In genomic region chr13:114030666-114031610, GRCh38 we compare ENCODE assay signal across 22 cellular contexts. TPM values are rescaled to one million over a fixed set of nuclear protein-coding genes. Genes with fewer than 3 reads are reported as not detected.
A peak's percentile ranks its signal among the peaks of the same experiment; 100 is the strongest.
DNase-seq lines count a peak whose midpoint lies in the region; ATAC-seq and TF ChIP-seq lines count a peak whose summit lies in the region.
"Had no signal": no experiment of that assay in that cellular context is flagged by ENCODE, and none has a peak within 500 bp of the region (broad histone marks: within the 10 kb centered on the region; RNA-seq: fewer than 3 reads in every experiment).

No MANE protein-coding gene starts in this region.

- no peak overlapping the region for H3K4me3 ChIP-seq in tibial artery
- H3K4me3 ChIP-seq: A549; ascending aorta; BLaER1 treated with 17β-estradiol and CSF1 and Interleukin-3, amounts not matched to agents 10 nM and 100 nM; heart left ventricle; SK-N-MC had no signal

- peaks cover 16% of the 10 kb centered on the region for H3K4me1 Mint-ChIP-seq in activated CD8-positive, alpha-beta T cell treated with anti-CD3 and anti-CD28 coated beads for 36 hours (ENCODE audit: low read depth)
- no peaks in the 10 kb centered on the region for H3K4me1 Mint-ChIP-seq in activated CD8-positive, alpha-beta T cell treated with anti-CD3 and anti-CD28 coated beads, Interleukin-2, amount 10 ng/mL, durations not matched to agents 7 days and 5 days (ENCODE audit: low read depth)
- peaks cover 18% of the 10 kb centered on the region for H3K4me1 Mint-ChIP-seq in T-helper 17 cell
- peaks cover 13% of the 10 kb centered on the region for H3K4me1 Mint-ChIP-seq in progenitor cell of endocrine pancreas (ENCODE audit: low read depth)

- intact Hi-C loops in activated CD8-positive, alpha-beta T cell treated with anti-CD3 and anti-CD28 coated beads for 36 hours (cut with micrococcal nuclease), result no loop called here
- intact Hi-C loops in left ventricle myocardium superior (cut with micrococcal nuclease) (no loop called here), tibial artery (cut with DNase I; ENCODE audit: low total_unique reads) (no loop called here)

- CTCF ChIA-PET in activated CD8-positive, alpha-beta T cell treated with anti-CD3 and anti-CD28 coated beads for 36 hours (lab: Charles Lee), result no interaction called here
- CTCF ChIA-PET in activated CD8-positive, alpha-beta T cell treated with anti-CD3 and anti-CD28 coated beads, Interleukin-2, amount 10 ng/mL, durations not matched to agents 7 days and 5 days (lab: Charles Lee), result no interaction called here

- ATAC-seq in activated CD8-positive, alpha-beta T cell treated with anti-CD3 and anti-CD28 coated beads for 36 hours, result peak; percentile 34
- ATAC-seq in activated CD8-positive, alpha-beta T cell treated with anti-CD3 and anti-CD28 coated beads, Interleukin-2, amount 10 ng/mL, durations not matched to agents 7 days and 5 days, result no peak
- peak; percentile 22 for ATAC-seq in T-helper 17 cell
- ATAC-seq in left ventricle myocardium superior, result no peak
- no peak for ATAC-seq in HG03108 (IDR thresholded peaks at IDR 0.05; ENCODE audit: unreplicated experiment)
- ATAC-seq in GM18511 (IDR thresholded peaks at IDR 0.05; ENCODE audit: unreplicated experiment), result no peak

- H3K27ac Mint-ChIP-seq in activated CD8-positive, alpha-beta T cell treated with anti-CD3 and anti-CD28 coated beads for 36 hours, result peak overlapping the region; percentile 22
- H3K27ac Mint-ChIP-seq in activated CD8-positive, alpha-beta T cell treated with anti-CD3 and anti-CD28 coated beads, Interleukin-2, amount 10 ng/mL, durations not matched to agents 7 days and 5 days, result no peak overlapping the region
- H3K27ac Mint-ChIP-seq in T-helper 17 cell, result no peak overlapping the region
- peak overlapping the region; percentile 11 for H3K27ac Mint-ChIP-seq in progenitor cell of endocrine pancreas
- H3K27ac Mint-ChIP-seq: endodermal cell had no signal

- H3K9me3 ChIP-seq in T-helper 17 cell (ENCODE audit: control insufficient read depth, low read length, poor library complexity, severe bottlenecking) (no peaks in the 10 kb centered on the region), tibial artery (no peaks in the 10 kb centered on the region)
- H3K9me3 ChIP-seq: A549, ascending aorta, heart left ventricle had no signal

- no peak for DNase-seq in activated CD8-positive, alpha-beta T cell treated with anti-CD3 and anti-CD28 coated beads for 36 hours
- no peak for DNase-seq in activated CD8-positive, alpha-beta T cell treated with anti-CD3 and anti-CD28 coated beads, Interleukin-2, amount 10 ng/mL, durations not matched to agents 7 days and 5 days
- DNase-seq in T-helper 17 cell (no peak), left ventricle myocardium superior (peak; percentile 31), progenitor cell of endocrine pancreas (ENCODE audit: low spot score, unreplicated experiment) (no peak), tibial artery (no peak)
- DNase-seq: activated CD4-positive, alpha-beta T cell treated with anti-CD3 and anti-CD28 coated beads for 1 hour; activated CD8-positive, alpha-beta memory T cell treated with anti-CD3 and anti-CD28 coated beads, Interleukin-2, amount 50 U/mL, for 48 hours; activated gamma-delta T cell; endodermal cell; GDM1; HCEC 1CT; NCI-H1694 treated with DMSO at 0.1 percent for 48 hours; NCI-H226; stimulated activated CD4-positive, alpha-beta T cell treated with anti-CD3 and anti-CD28 coated beads, Interleukin-1b, Interleukin-23, amount 100 ng/mL, for 48 hours had no signal

- H3K27ac ChIP-seq in tibial artery, result peak overlapping the region in 1 of 2 donors; percentile 64
- H3K27ac ChIP-seq: A549; BLaER1 treated with 17β-estradiol and CSF1 and Interleukin-3, amounts not matched to agents 10 nM and 100 nM; heart left ventricle; SK-N-MC had no signal

- H3K36me3 ChIP-seq in tibial artery, result no peaks in the 10 kb centered on the region
- H3K36me3 ChIP-seq: ascending aorta had no signal

- TF ChIP-seq CTCF in activated CD8-positive, alpha-beta T cell treated with anti-CD3 and anti-CD28 coated beads for 36 hours (IDR thresholded peaks at IDR 0.05), result no peak
- TF ChIP-seq CTCF in progenitor cell of endocrine pancreas (IDR thresholded peaks at IDR 0.05; ENCODE audit: unreplicated experiment) (no peak), tibial artery (IDR thresholded peaks at IDR 0.05) (no peak)

- peaks cover 14% of the 10 kb centered on the region for H3K36me3 Mint-ChIP-seq in activated CD8-positive, alpha-beta T cell treated with anti-CD3 and anti-CD28 coated beads for 36 hours (ENCODE audit: low read depth)
- H3K36me3 Mint-ChIP-seq in activated CD8-positive, alpha-beta T cell treated with anti-CD3 and anti-CD28 coated beads, Interleukin-2, amount 10 ng/mL, durations not matched to agents 7 days and 5 days (ENCODE audit: low read depth), result peaks cover 15% of the 10 kb centered on the region
- H3K36me3 Mint-ChIP-seq in T-helper 17 cell (ENCODE audit: low read depth) (peaks cover 4% of the 10 kb centered on the region), progenitor cell of endocrine pancreas (ENCODE audit: insufficient read depth) (peaks cover 2% of the 10 kb centered on the region)

- H3K4me1 ChIP-seq in tibial artery, result peaks cover 0 to 62% (median 41%) of the 10 kb centered on the region in 4 donors

- no peak overlapping the region for H3K4me3 Mint-ChIP-seq in activated CD8-positive, alpha-beta T cell treated with anti-CD3 and anti-CD28 coated beads for 36 hours
- H3K4me3 Mint-ChIP-seq in activated CD8-positive, alpha-beta T cell treated with anti-CD3 and anti-CD28 coated beads, Interleukin-2, amount 10 ng/mL, durations not matched to agents 7 days and 5 days, result no peak overlapping the region
- H3K4me3 Mint-ChIP-seq in T-helper 17 cell (no peak overlapping the region), progenitor cell of endocrine pancreas (ENCODE audit: low read depth) (no peak overlapping the region)
- H3K4me3 Mint-ChIP-seq: endodermal cell had no signal

- POLR2A ChIA-PET in activated CD8-positive, alpha-beta T cell treated with anti-CD3 and anti-CD28 coated beads for 36 hours (lab: Charles Lee), result no interaction called here
- POLR2A ChIA-PET in activated CD8-positive, alpha-beta T cell treated with anti-CD3 and anti-CD28 coated beads, Interleukin-2, amount 10 ng/mL, durations not matched to agents 7 days and 5 days (lab: Charles Lee), result no interaction called here

- H3K27me3 Mint-ChIP-seq in activated CD8-positive, alpha-beta T cell treated with anti-CD3 and anti-CD28 coated beads for 36 hours, result no peaks in the 10 kb centered on the region
- H3K27me3 Mint-ChIP-seq in activated CD8-positive, alpha-beta T cell treated with anti-CD3 and anti-CD28 coated beads, Interleukin-2, amount 10 ng/mL, durations not matched to agents 7 days and 5 days (ENCODE audit: low read depth), result no peaks in the 10 kb centered on the region
- no peaks in the 10 kb centered on the region for H3K27me3 Mint-ChIP-seq in T-helper 17 cell
- no peaks in the 10 kb centered on the region for H3K27me3 Mint-ChIP-seq in progenitor cell of endocrine pancreas

- H3K27me3 ChIP-seq in tibial artery, result no peaks in the 10 kb centered on the region
- H3K27me3 ChIP-seq: ascending aorta; BLaER1 treated with 17β-estradiol and CSF1 and Interleukin-3, amounts not matched to agents 10 nM and 100 nM; heart left ventricle had no signal

- H3K9me3 Mint-ChIP-seq in activated CD8-positive, alpha-beta T cell treated with anti-CD3 and anti-CD28 coated beads for 36 hours, result peaks cover 7% of the 10 kb centered on the region
- peaks cover 3% of the 10 kb centered on the region for H3K9me3 Mint-ChIP-seq in activated CD8-positive, alpha-beta T cell treated with anti-CD3 and anti-CD28 coated beads, Interleukin-2, amount 10 ng/mL, durations not matched to agents 7 days and 5 days (ENCODE audit: insufficient read depth)
- no peaks in the 10 kb centered on the region for H3K9me3 Mint-ChIP-seq in progenitor cell of endocrine pancreas (ENCODE audit: low read depth)

RNA-seq across cellular contexts. Expression of gene C13orf46, which starts 57.1 kb away (rescaled TPM):
- 1 to 10 TPM; 1.6 to 1.9 TPM for total RNA-seq in activated CD8-positive, alpha-beta T cell treated with anti-CD3 and anti-CD28 coated beads for 36 hours
- 1 to 10 TPM; 2.2 to 3.1 TPM for total RNA-seq in activated CD8-positive, alpha-beta T cell treated with anti-CD3 and anti-CD28 coated beads, Interleukin-2, amount 10 ng/mL, durations not matched to agents 7 days and 5 days
- total RNA-seq in T-helper 17 cell (10 to 100 TPM; 18.6 to 22.6 TPM), left ventricle myocardium superior (0.37 TPM), progenitor cell of endocrine pancreas (0.17 and 0.18 TPM in 2 replicates)

Comparison
In these comparisons a context has a peak if more than half of its experiments do, and no peak if none do; other contexts are left out.
1. ATAC-seq: peak in activated CD8-positive, alpha-beta T cell treated with anti-CD3 and anti-CD28 coated beads for 36 hours (single experiment) and T-helper 17 cell (single experiment); none in activated CD8-positive, alpha-beta T cell treated with anti-CD3 and anti-CD28 coated beads, Interleukin-2, amount 10 ng/mL, durations not matched to agents 7 days and 5 days (single experiment), left ventricle myocardium superior (single experiment), HG03108 (single experiment) and GM18511 (single experiment).
2. H3K27ac Mint-ChIP-seq: peak in activated CD8-positive, alpha-beta T cell treated with anti-CD3 and anti-CD28 coated beads for 36 hours (single experiment) and progenitor cell of endocrine pancreas (single experiment); none in activated CD8-positive, alpha-beta T cell treated with anti-CD3 and anti-CD28 coated beads, Interleukin-2, amount 10 ng/mL, durations not matched to agents 7 days and 5 days (single experiment) and T-helper 17 cell (single experiment).
3. RNA of gene C13orf46, which starts 57.1 kb away (total RNA-seq): 18.6 to 22.6 TPM in T-helper 17 cell; 2.2 to 3.1 TPM in activated CD8-positive, alpha-beta T cell treated with anti-CD3 and anti-CD28 coated beads, Interleukin-2, amount 10 ng/mL, durations not matched to agents 7 days and 5 days, 1.6 to 1.9 TPM in activated CD8-positive, alpha-beta T cell treated with anti-CD3 and anti-CD28 coated beads for 36 hours, 0.37 TPM in left ventricle myocardium superior (single experiment) and 0.17 to 0.18 TPM in progenitor cell of endocrine pancreas; every median in the first group is over 4 times any median in the second.